ENCODE assay signal across 16 cellular contexts in the genomic region with DNA sequence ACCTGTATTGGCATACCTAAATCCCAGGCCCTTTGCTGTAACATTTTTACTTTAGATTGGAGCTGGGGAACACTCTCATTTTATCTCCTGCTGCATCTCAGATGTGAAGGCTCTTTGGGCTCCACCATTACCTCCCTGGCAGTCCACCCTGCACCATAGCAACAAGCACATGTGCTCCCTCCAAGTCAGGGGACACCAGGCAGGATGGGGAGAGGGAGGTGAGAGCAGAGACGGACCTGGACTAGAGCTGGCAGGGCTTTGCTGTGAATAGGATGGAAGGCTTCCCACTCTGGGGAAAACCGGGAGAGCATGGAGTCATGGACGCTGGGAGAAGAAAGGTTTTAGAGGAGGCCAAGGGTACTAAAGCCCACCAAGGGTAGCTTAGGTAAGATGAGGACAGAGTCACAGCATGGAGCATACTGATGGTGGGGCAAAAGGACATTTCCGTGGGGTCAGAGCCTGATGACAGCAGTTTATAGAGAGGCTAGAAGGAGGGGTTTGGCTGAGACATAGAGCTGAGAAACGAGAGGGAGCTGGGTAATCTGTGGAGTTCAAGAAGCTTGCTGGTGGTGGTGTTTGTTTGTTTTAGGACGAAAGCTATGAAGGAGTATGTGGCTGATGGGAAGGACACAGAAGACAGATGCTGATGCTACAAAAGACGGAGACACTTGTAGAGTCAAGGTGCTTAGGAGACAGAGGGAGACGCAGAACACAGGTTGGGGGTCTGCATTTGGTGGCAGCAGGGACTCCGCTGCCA.
DNase-seq lines count a peak whose midpoint lies in the region; ATAC-seq and TF ChIP-seq lines count a peak whose summit lies in the region.
"Had no signal": no experiment of that assay in that cellular context is flagged by ENCODE, and none has a peak within 500 bp of the region (broad histone marks: within the 10 kb centered on the region; RNA-seq: fewer than 3 reads in every experiment).

No MANE protein-coding gene starts in this region.

- no peak overlapping the region for H3K4me3 ChIP-seq in colonic mucosa
- H3K4me3 ChIP-seq in lung, result no peak overlapping the region
- H3K4me3 ChIP-seq in stomach, result no peak overlapping the region
- H3K4me3 ChIP-seq: pancreas, testis had no signal

- H3K4me1 ChIP-seq in colonic mucosa, result no peaks in the 10 kb centered on the region
- H3K4me1 ChIP-seq in lung (ENCODE audit: control insufficient read depth in 2 of 2, insufficient read depth in 2 of 2, low read length in 2 of 2), result peaks cover 0 to 3% of the 10 kb centered on the region in 2 donors
- H3K4me1 ChIP-seq in stomach, result peaks cover 0 to 21% (median 5%) of the 10 kb centered on the region in 4 donors
- H3K4me1 ChIP-seq: pancreas had no signal

- H3K9ac ChIP-seq in colonic mucosa (ENCODE audit: low read depth in 2 of 2, low read length in 2 of 2), result no peak overlapping the region

- intact Hi-C loops in colonic mucosa (cut with DNase I), result no loop called here
- intact Hi-C loops in stomach (cut with DNase I; ENCODE audit: low total_unique reads), result no loop called here

- H3K36me3 Mint-ChIP-seq in effector memory CD8-positive, alpha-beta T cell (ENCODE audit: insufficient read depth), result peaks cover 2% of the 10 kb centered on the region

- H3K4me1 Mint-ChIP-seq in effector memory CD8-positive, alpha-beta T cell (ENCODE audit: low read depth in 2 of 2), result no peaks in the 10 kb centered on the region

- TF ChIP-seq CTCF in colonic mucosa (IDR thresholded peaks at IDR 0.05) (no peak), lung (IDR thresholded peaks at IDR 0.05; ENCODE audit: control extremely low read depth, extremely low read depth) (no peak), stomach (IDR thresholded peaks at IDR 0.05) (no peak)

- H3K4me3 Mint-ChIP-seq in effector memory CD8-positive, alpha-beta T cell, result no peak overlapping the region
- H3K4me3 Mint-ChIP-seq: activated CD8-positive, alpha-beta T cell treated with anti-CD3 and anti-CD28 coated beads for 36 hours had no signal

- no peak for ATAC-seq in lung (ENCODE audit: insufficient read depth, low FRiP score)
- ATAC-seq in effector memory CD8-positive, alpha-beta T cell (replicated peaks), result no peak
- ATAC-seq: activated CD8-positive, alpha-beta T cell treated with anti-CD3 and anti-CD28 coated beads for 36 hours had no signal

- no peak overlapping the region for H3K27ac Mint-ChIP-seq in effector memory CD8-positive, alpha-beta T cell
- H3K27ac Mint-ChIP-seq: activated CD8-positive, alpha-beta T cell treated with anti-CD3 and anti-CD28 coated beads for 36 hours had no signal

- no peaks in the 10 kb centered on the region for H3K27me3 ChIP-seq in colonic mucosa
- H3K27me3 ChIP-seq in lung (ENCODE audit: control insufficient read depth, insufficient read depth), result no peaks in the 10 kb centered on the region
- H3K27me3 ChIP-seq in stomach, result no peaks in the 10 kb centered on the region
- H3K27me3 ChIP-seq: testis had no signal

- no peak for TF ChIP-seq POLR2A in stomach (IDR thresholded peaks at IDR 0.05)

- peaks cover 0 to 2% of the 10 kb centered on the region in 2 donors for H3K9me3 Mint-ChIP-seq in effector memory CD8-positive, alpha-beta T cell

- H3K9me3 ChIP-seq in colonic mucosa, result no peaks in the 10 kb centered on the region
- H3K9me3 ChIP-seq in lung (ENCODE audit: control insufficient read depth in 2 of 2, insufficient read depth in 1 of 2, low read length in 1 of 2), result no peaks in the 10 kb centered on the region
- no peaks in the 10 kb centered on the region for H3K9me3 ChIP-seq in stomach
- H3K9me3 ChIP-seq: pancreas, testis had no signal

- H3K36me3 ChIP-seq in colonic mucosa, result no peaks in the 10 kb centered on the region
- H3K36me3 ChIP-seq in lung (ENCODE audit: control insufficient read depth in 2 of 2, insufficient read depth in 2 of 2, low read length in 2 of 2), result no peaks in the 10 kb centered on the region
- H3K36me3 ChIP-seq in stomach, result no peaks in the 10 kb centered on the region
- H3K36me3 ChIP-seq: pancreas had no signal

- H3K27ac ChIP-seq in colonic mucosa (peak overlapping the region; percentile 15), lung (ENCODE audit: low read depth in 1 of 2, low read length in 1 of 2) (peak overlapping the region; percentile 14 to 35), stomach (peak overlapping the region in 4 of 5 donors; percentile 53 to 77 (median 62))
- H3K27ac ChIP-seq: pancreas, testis had no signal

- TF ChIP-seq EP300 in stomach (IDR thresholded peaks at IDR 0.05), result no peak

- H3K27me3 Mint-ChIP-seq in effector memory CD8-positive, alpha-beta T cell, result peaks cover 25 to 31% of the 10 kb centered on the region in 2 donors

- DNase-seq in ELR (ENCODE audit: low read depth) (peak; percentile 22), colonic mucosa (no peak), lung (ENCODE audit: low spot score) (no peak), stomach (no peak), amygdala (lab: John Stamatoyannopoulos, UW) (no peak), iPS-NIHi11 (ENCODE audit: low spot score) (no peak)
- no peak for DNase-seq in effector memory CD8-positive, alpha-beta T cell
- no peak for DNase-seq in activated CD4-positive, CD25-positive, alpha-beta regulatory T cell (lab: John Stamatoyannopoulos, UW)
- DNase-seq: activated CD8-positive, alpha-beta T cell treated with anti-CD3 and anti-CD28 coated beads for 36 hours; activated effector memory CD4-positive, alpha-beta T cell treated with Interleukin-2 at 50 U/mL for 16 hours; effector memory CD4-positive, alpha-beta T cell; GF-D8; NCI-H510A; pancreas; stimulated activated CD4-positive, alpha-beta T cell treated with anti-CD3 and anti-CD28 coated beads, Interleukin-15, amount 100 ng/mL, for 24 hours had no signal

- WGBS in lung, 2 donors, result 77 to 86% methylated on average over 9 of the region's 9 CpGs
- WGBS in stomach, 5 donors, result 75 to 78% (median 76%) methylated on average over 9 of the region's 9 CpGs
